22 cellular contexts compared by ENCODE assay signal in the genomic region with DNA sequence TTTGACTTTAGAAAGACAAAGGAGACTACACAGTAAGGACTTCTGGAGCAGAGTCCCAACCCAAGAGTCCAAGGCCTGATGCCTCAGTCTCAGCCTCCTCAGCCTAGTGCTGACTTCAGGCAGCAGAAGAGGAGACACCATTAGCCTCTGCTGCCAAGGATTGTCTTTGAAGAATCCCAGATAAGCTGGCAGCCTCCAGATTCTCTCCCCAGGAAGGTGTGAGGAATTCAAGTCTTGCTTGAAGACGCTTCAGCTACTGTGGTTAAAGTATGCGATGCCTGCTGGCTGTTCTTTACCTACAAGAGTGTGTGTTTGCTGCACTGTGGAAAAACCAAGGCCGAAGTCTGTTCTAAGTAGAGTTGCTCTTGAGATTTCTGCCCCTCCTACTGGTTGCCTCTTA.
DNase-seq lines count a peak whose midpoint lies in the region; ATAC-seq and TF ChIP-seq lines count a peak whose summit lies in the region.
"Had no signal": no experiment of that assay in that cellular context is flagged by ENCODE, and none has a peak within 500 bp of the region (broad histone marks: within the 10 kb centered on the region; RNA-seq: fewer than 3 reads in every experiment).

No MANE protein-coding gene starts in this region.

- H3K27ac ChIP-seq in GM23338 (ENCODE audit: low read depth) (no peak overlapping the region), endodermal cell (ENCODE audit: low read depth, low read length) (no peak overlapping the region), ascending aorta (no peak overlapping the region)
- H3K27ac ChIP-seq: A549; BLaER1 treated with 17β-estradiol and CSF1 and Interleukin-3, amounts not matched to agents 10 nM and 100 nM; GM23248 had no signal

- H3K9me2 ChIP-seq in GM23338 (ENCODE audit: insufficient read depth): peaks cover 9% of the 10 kb centered on the region

- no peak overlapping the region for H3K27ac Mint-ChIP-seq in GM23338
- no peak overlapping the region for H3K27ac Mint-ChIP-seq in endodermal cell
- peak overlapping the region; percentile 65 to 98 (median 96) for H3K27ac Mint-ChIP-seq in nephron
- no peak overlapping the region for H3K27ac Mint-ChIP-seq in stimulated activated effector memory CD8-positive, alpha-beta T cell treated with anti-CD3 and anti-CD28 coated beads, Interleukin-12 subunit alpha, Interleukin-12 subunit beta, amount 100 ng/mL, for 72 hours
- no peak overlapping the region for H3K27ac Mint-ChIP-seq in HFFc6
- H3K27ac Mint-ChIP-seq: CD14-positive monocyte; CD4-positive, alpha-beta T cell; CD8-positive, alpha-beta memory T cell had no signal

- H3K9me3 Mint-ChIP-seq in GM23338 (no peaks in the 10 kb centered on the region), endodermal cell (no peaks in the 10 kb centered on the region), nephron (no peaks in the 10 kb centered on the region), HFFc6 (no peaks in the 10 kb centered on the region)
- no peaks in the 10 kb centered on the region for H3K9me3 Mint-ChIP-seq in stimulated activated effector memory CD8-positive, alpha-beta T cell treated with anti-CD3 and anti-CD28 coated beads, Interleukin-12 subunit alpha, Interleukin-12 subunit beta, amount 100 ng/mL, for 72 hours
- H3K9me3 Mint-ChIP-seq: CD4-positive, alpha-beta T cell had no signal

- no peak overlapping the region for H3K4me3 Mint-ChIP-seq in GM23338
- H3K4me3 Mint-ChIP-seq in endodermal cell: no peak overlapping the region
- H3K4me3 Mint-ChIP-seq in nephron: no peak overlapping the region
- H3K4me3 Mint-ChIP-seq in stimulated activated effector memory CD8-positive, alpha-beta T cell treated with anti-CD3 and anti-CD28 coated beads, Interleukin-12 subunit alpha, Interleukin-12 subunit beta, amount 100 ng/mL, for 72 hours: no peak overlapping the region
- no peak overlapping the region for H3K4me3 Mint-ChIP-seq in HFFc6
- H3K4me3 Mint-ChIP-seq: CD14-positive monocyte; CD4-positive, alpha-beta T cell; CD8-positive, alpha-beta memory T cell had no signal

- H3K27me3 Mint-ChIP-seq in GM23338 (ENCODE audit: insufficient read depth, low read depth, poor library complexity) (peaks cover 3% of the 10 kb centered on the region), endodermal cell (ENCODE audit: insufficient read depth) (no peaks in the 10 kb centered on the region), nephron (ENCODE audit: low read depth) (no peaks in the 10 kb centered on the region), HFFc6 (ENCODE audit: insufficient read depth) (no peaks in the 10 kb centered on the region; the same call in 1 of the 2 replicates)
- H3K27me3 Mint-ChIP-seq: CD4-positive, alpha-beta T cell; CD8-positive, alpha-beta memory T cell had no signal

- no peak overlapping the region for H3K4me3 ChIP-seq in GM23338
- H3K4me3 ChIP-seq in endodermal cell (ENCODE audit: low read length): no peak overlapping the region
- no peak overlapping the region for H3K4me3 ChIP-seq in ascending aorta
- H3K4me3 ChIP-seq: A549; BLaER1 treated with 17β-estradiol and CSF1 and Interleukin-3, amounts not matched to agents 10 nM and 100 nM; GM23248; HAP-1 had no signal

- no peak for DNase-seq in GM23338 (ENCODE audit: low spot score)
- peak; percentile 64 for DNase-seq in endodermal cell
- no peak for DNase-seq in stimulated activated effector memory CD8-positive, alpha-beta T cell treated with anti-CD3 and anti-CD28 coated beads, Interleukin-12 subunit alpha, Interleukin-12 subunit beta, amount 100 ng/mL, for 72 hours (ENCODE audit: low spot score in 2 of 2)
- DNase-seq in HFFc6: no peak
- no peak for DNase-seq in ascending aorta (ENCODE audit: low spot score in 2 of 2)
- DNase-seq: 8988T; ACHN; AML-193; BE2C; CD4-positive, alpha-beta T cell; CD8-positive, alpha-beta memory T cell; DMS 273 treated with DMSO at 0.1 percent for 48 hours; DMS79; EL; GF-D8; GM23248 had no signal

- 74 to 82% methylated on average over 2 to 3 of the region's 3 CpGs for WGBS in endodermal cell (ENCODE audit: insufficient coverage in 1 of 2, insufficient read length in 1 of 2), 2 experiments

- ATAC-seq in GM23338 (no peak), GM21526 (IDR thresholded peaks at IDR 0.05; ENCODE audit: low FRiP score, unreplicated experiment) (no peak)
- ATAC-seq in stimulated activated effector memory CD8-positive, alpha-beta T cell treated with anti-CD3 and anti-CD28 coated beads, Interleukin-12 subunit alpha, Interleukin-12 subunit beta, amount 100 ng/mL, for 72 hours: peak; percentile 21
- ATAC-seq: A549 had no signal

- H3K4me1 ChIP-seq in GM23338 (ENCODE audit: insufficient read depth): peaks cover 12% of the 10 kb centered on the region
- H3K4me1 ChIP-seq in endodermal cell (ENCODE audit: control insufficient read depth, insufficient read depth, low read length): no peaks in the 10 kb centered on the region
- no peaks in the 10 kb centered on the region for H3K4me1 ChIP-seq in ascending aorta
- H3K4me1 ChIP-seq: A549, BE2C, HAP-1 had no signal

- no peaks in the 10 kb centered on the region for H3F3A ChIP-seq in GM23338 (replicated peaks; ENCODE audit: low read depth)

- H3K4me1 Mint-ChIP-seq in GM23338 (peaks cover 11% of the 10 kb centered on the region), endodermal cell (peaks cover 8% of the 10 kb centered on the region), nephron (peaks cover 21% of the 10 kb centered on the region), HFFc6 (ENCODE audit: low read depth) (peaks cover 33% of the 10 kb centered on the region)
- H3K4me1 Mint-ChIP-seq in stimulated activated effector memory CD8-positive, alpha-beta T cell treated with anti-CD3 and anti-CD28 coated beads, Interleukin-12 subunit alpha, Interleukin-12 subunit beta, amount 100 ng/mL, for 72 hours: no peaks in the 10 kb centered on the region
- H3K4me1 Mint-ChIP-seq: CD14-positive monocyte; CD8-positive, alpha-beta memory T cell had no signal

- no peaks in the 10 kb centered on the region for H4K20me1 ChIP-seq in GM23338 (replicated peaks; ENCODE audit: insufficient read depth)
- H4K20me1 ChIP-seq: BLaER1 treated with 17β-estradiol and CSF1 and Interleukin-3, amounts not matched to agents 10 nM and 100 nM had no signal

- H3K36me3 Mint-ChIP-seq in GM23338 (ENCODE audit: low read depth) (peaks cover 2% of the 10 kb centered on the region; the same call in 1 of the 3 replicates), endodermal cell (ENCODE audit: low read depth) (no peaks in the 10 kb centered on the region), nephron (ENCODE audit: low read depth) (no peaks in the 10 kb centered on the region), HFFc6 (ENCODE audit: low read depth) (no peaks in the 10 kb centered on the region)
- no peaks in the 10 kb centered on the region for H3K36me3 Mint-ChIP-seq in stimulated activated effector memory CD8-positive, alpha-beta T cell treated with anti-CD3 and anti-CD28 coated beads, Interleukin-12 subunit alpha, Interleukin-12 subunit beta, amount 100 ng/mL, for 72 hours
- H3K36me3 Mint-ChIP-seq: CD14-positive monocyte; CD8-positive, alpha-beta memory T cell had no signal

- intact Hi-C loops in ascending aorta (cut with DNase I): no loop called here

- H3K79me2 ChIP-seq in GM23338 (replicated peaks; ENCODE audit: insufficient read depth): no peaks in the 10 kb centered on the region

- H3K4me2 ChIP-seq in GM23338: no peak overlapping the region
- H3K4me2 ChIP-seq: A549; BLaER1 treated with 17β-estradiol and CSF1 and Interleukin-3, amounts not matched to agents 10 nM and 100 nM had no signal

- no peaks in the 10 kb centered on the region for H3K36me3 ChIP-seq in GM23338 (ENCODE audit: insufficient read depth)
- H3K36me3 ChIP-seq in endodermal cell (ENCODE audit: control insufficient read depth, insufficient read depth, low read length): no peaks in the 10 kb centered on the region
- no peaks in the 10 kb centered on the region for H3K36me3 ChIP-seq in ascending aorta
- H3K36me3 ChIP-seq: BE2C; BLaER1 treated with 17β-estradiol and CSF1 and Interleukin-3, amounts not matched to agents 10 nM and 100 nM; HAP-1 had no signal

- no peak overlapping the region for H3K9ac ChIP-seq in endodermal cell (ENCODE audit: extremely low read depth, low read length, poor library complexity, severe bottlenecking)
- H3K9ac ChIP-seq: BLaER1 treated with 17β-estradiol and CSF1 and Interleukin-3, amounts not matched to agents 10 nM and 100 nM; GM23248 had no signal

- H3K27me3 ChIP-seq in GM23338 (ENCODE audit: insufficient read depth) (no peaks in the 10 kb centered on the region), endodermal cell (ENCODE audit: control insufficient read depth, insufficient read depth, low read length, poor library complexity, severe bottlenecking) (no peaks in the 10 kb centered on the region), ascending aorta (no peaks in the 10 kb centered on the region)
- H3K27me3 ChIP-seq: BLaER1 treated with 17β-estradiol and CSF1 and Interleukin-3, amounts not matched to agents 10 nM and 100 nM had no signal

- TF ChIP-seq CTCF in GM23338 (conservative IDR thresholded peaks at IDR 0.05; ENCODE audit: low read depth in 2 of 2) (no peak), endodermal cell (conservative IDR thresholded peaks at IDR 0.05) (no peak), nephron (IDR thresholded peaks at IDR 0.05; ENCODE audit: unreplicated experiment in 3 of 3) (no peak), HFFc6 (IDR thresholded peaks at IDR 0.05) (no peak), ascending aorta (IDR thresholded peaks at IDR 0.05) (no peak)

- no peaks in the 10 kb centered on the region for H3K9me3 ChIP-seq in endodermal cell (ENCODE audit: control insufficient read depth, low read length)
- no peaks in the 10 kb centered on the region for H3K9me3 ChIP-seq in ascending aorta
- H3K9me3 ChIP-seq: A549, BE2C, HAP-1 had no signal

- H2AFZ ChIP-seq in GM23338: peak overlapping the region; percentile 52; the same call in 1 of the 2 replicates
- H2AFZ ChIP-seq: GM23248 had no signal

TF ChIP-seq in GM23338, 12 proteins besides CTCF, POLR2A, EP300 and RAD21:
- TF ChIP-seq EZH2phosphoT487 (IDR thresholded peaks at IDR 0.05; ENCODE audit: unreplicated experiment): no peak
- TF ChIP-seq JUNB (IDR thresholded peaks at IDR 0.05; ENCODE audit: unreplicated experiment): no peak

Comparison
In these comparisons a context has a peak if more than half of its experiments do, and no peak if none do; other contexts are left out.
1. H3K27ac Mint-ChIP-seq: peak in nephron (3 of 3); none in GM23338 (single experiment), endodermal cell (single experiment), stimulated activated effector memory CD8-positive, alpha-beta T cell treated with anti-CD3 and anti-CD28 coated beads, Interleukin-12 subunit alpha, Interleukin-12 subunit beta, amount 100 ng/mL, for 72 hours (single experiment) and HFFc6 (single experiment).